Comparison of ENCODE assay signal across 1 cellular context in the genomic region with DNA sequence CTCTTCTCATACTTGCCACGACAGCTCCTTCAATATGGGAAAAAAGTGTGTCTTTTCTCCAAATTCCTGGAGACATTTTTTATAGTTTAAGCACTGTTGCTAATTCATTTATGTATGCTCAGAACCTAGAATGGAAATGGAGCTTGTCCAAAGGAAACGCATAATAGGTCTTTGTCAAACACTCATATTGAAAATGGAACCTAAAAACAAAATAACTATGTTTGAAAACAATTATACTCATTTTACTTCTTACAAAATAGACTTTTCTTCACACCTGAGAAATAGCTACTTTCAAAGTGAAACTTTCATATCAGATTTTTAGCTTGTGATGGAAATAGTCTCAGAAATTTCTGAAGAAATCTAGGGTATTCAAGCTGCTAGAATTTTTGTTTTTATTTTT.
TF ChIP-seq lines count a peak whose summit lies in the region.

No MANE protein-coding gene starts in this region.

TF ChIP-seq in GM12878, 131 proteins besides CTCF, POLR2A, EP300 and RAD21 (continued from another document and continues in another):
- TF ChIP-seq, protein P1, sequence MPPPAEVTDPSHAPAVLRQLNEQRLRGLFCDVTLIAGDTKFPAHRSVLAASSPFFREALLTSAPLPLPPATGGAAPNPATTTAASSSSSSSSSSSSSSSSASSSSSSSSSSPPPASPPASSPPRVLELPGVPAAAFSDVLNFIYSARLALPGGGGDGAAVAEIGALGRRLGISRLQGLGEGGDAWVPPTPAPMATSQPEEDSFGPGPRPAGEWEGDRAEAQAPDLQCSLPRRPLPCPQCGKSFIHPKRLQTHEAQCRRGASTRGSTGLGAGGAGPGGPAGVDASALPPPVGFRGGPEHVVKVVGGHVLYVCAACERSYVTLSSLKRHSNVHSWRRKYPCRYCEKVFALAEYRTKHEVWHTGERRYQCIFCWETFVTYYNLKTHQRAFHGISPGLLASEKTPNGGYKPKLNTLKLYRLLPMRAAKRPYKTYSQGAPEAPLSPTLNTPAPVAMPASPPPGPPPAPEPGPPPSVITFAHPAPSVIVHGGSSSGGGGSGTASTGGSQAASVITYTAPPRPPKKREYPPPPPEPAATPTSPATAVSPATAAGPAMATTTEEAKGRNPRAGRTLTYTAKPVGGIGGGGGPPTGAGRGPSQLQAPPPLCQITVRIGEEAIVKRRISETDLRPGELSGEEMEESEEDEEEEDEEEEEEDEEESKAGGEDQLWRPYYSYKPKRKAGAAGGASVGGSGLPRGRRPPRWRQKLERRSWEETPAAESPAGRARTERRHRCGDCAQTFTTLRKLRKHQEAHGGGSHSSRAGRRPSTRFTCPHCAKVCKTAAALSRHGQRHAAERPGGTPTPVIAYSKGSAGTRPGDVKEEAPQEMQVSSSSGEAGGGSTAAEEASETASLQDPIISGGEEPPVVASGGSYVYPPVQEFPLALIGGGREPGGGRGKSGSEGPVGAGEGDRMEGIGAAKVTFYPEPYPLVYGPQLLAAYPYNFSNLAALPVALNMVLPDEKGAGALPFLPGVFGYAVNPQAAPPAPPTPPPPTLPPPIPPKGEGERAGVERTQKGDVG (CRISPR knock-in tag; IDR thresholded peaks at IDR 0.05) = no peak
- TF ChIP-seq, protein P2, sequence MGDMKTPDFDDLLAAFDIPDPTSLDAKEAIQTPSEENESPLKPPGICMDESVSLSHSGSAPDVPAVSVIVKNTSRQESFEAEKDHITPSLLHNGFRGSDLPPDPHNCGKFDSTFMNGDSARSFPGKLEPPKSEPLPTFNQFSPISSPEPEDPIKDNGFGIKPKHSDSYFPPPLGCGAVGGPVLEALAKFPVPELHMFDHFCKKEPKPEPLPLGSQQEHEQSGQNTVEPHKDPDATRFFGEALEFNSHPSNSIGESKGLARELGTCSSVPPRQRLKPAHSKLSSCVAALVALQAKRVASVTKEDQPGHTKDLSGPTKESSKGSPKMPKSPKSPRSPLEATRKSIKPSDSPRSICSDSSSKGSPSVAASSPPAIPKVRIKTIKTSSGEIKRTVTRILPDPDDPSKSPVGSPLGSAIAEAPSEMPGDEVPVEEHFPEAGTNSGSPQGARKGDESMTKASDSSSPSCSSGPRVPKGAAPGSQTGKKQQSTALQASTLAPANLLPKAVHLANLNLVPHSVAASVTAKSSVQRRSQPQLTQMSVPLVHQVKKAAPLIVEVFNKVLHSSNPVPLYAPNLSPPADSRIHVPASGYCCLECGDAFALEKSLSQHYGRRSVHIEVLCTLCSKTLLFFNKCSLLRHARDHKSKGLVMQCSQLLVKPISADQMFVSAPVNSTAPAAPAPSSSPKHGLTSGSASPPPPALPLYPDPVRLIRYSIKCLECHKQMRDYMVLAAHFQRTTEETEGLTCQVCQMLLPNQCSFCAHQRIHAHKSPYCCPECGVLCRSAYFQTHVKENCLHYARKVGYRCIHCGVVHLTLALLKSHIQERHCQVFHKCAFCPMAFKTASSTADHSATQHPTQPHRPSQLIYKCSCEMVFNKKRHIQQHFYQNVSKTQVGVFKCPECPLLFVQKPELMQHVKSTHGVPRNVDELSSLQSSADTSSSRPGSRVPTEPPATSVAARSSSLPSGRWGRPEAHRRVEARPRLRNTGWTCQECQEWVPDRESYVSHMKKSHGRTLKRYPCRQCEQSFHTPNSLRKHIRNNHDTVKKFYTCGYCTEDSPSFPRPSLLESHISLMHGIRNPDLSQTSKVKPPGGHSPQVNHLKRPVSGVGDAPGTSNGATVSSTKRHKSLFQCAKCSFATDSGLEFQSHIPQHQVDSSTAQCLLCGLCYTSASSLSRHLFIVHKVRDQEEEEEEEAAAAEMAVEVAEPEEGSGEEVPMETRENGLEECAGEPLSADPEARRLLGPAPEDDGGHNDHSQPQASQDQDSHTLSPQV (IDR thresholded peaks at IDR 0.05) = no peak
- TF ChIP-seq, protein P3, sequence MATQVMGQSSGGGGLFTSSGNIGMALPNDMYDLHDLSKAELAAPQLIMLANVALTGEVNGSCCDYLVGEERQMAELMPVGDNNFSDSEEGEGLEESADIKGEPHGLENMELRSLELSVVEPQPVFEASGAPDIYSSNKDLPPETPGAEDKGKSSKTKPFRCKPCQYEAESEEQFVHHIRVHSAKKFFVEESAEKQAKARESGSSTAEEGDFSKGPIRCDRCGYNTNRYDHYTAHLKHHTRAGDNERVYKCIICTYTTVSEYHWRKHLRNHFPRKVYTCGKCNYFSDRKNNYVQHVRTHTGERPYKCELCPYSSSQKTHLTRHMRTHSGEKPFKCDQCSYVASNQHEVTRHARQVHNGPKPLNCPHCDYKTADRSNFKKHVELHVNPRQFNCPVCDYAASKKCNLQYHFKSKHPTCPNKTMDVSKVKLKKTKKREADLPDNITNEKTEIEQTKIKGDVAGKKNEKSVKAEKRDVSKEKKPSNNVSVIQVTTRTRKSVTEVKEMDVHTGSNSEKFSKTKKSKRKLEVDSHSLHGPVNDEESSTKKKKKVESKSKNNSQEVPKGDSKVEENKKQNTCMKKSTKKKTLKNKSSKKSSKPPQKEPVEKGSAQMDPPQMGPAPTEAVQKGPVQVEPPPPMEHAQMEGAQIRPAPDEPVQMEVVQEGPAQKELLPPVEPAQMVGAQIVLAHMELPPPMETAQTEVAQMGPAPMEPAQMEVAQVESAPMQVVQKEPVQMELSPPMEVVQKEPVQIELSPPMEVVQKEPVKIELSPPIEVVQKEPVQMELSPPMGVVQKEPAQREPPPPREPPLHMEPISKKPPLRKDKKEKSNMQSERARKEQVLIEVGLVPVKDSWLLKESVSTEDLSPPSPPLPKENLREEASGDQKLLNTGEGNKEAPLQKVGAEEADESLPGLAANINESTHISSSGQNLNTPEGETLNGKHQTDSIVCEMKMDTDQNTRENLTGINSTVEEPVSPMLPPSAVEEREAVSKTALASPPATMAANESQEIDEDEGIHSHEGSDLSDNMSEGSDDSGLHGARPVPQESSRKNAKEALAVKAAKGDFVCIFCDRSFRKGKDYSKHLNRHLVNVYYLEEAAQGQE (IDR thresholded peaks at IDR 0.05; ENCODE audit: low read depth, low read length) = no peak
- no peak for TF ChIP-seq KDM1A (IDR thresholded peaks at IDR 0.05; ENCODE audit: borderline replicate concordance)
- TF ChIP-seq HCFC1 (IDR thresholded peaks at IDR 0.05; ENCODE audit: low read length) = no peak
- TF ChIP-seq, protein P4, sequence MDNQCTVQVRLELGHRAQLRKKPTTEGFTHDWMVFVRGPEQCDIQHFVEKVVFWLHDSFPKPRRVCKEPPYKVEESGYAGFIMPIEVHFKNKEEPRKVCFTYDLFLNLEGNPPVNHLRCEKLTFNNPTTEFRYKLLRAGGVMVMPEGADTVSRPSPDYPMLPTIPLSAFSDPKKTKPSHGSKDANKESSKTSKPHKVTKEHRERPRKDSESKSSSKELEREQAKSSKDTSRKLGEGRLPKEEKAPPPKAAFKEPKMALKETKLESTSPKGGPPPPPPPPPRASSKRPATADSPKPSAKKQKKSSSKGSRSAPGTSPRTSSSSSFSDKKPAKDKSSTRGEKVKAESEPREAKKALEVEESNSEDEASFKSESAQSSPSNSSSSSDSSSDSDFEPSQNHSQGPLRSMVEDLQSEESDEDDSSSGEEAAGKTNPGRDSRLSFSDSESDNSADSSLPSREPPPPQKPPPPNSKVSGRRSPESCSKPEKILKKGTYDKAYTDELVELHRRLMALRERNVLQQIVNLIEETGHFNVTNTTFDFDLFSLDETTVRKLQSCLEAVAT (IDR thresholded peaks at IDR 0.05) = no peak
- peak; percentile 76 for TF ChIP-seq NFIC (IDR thresholded peaks at IDR 0.05; ENCODE audit: low read depth, low read length)
- TF ChIP-seq IKZF2 (IDR thresholded peaks at IDR 0.05) = peak in 1 of 2 experiments; percentile 38; a peak in 3 of 4 replicates
- no peak for TF ChIP-seq EZH2 (IDR thresholded peaks at IDR 0.05; ENCODE audit: borderline replicate concordance, control insufficient read depth, low read depth, low read length)
- TF ChIP-seq POLR2AphosphoS5 (IDR thresholded peaks at IDR 0.05; ENCODE audit: low read length) = no peak
- no peak for TF ChIP-seq CEBPB (IDR thresholded peaks at IDR 0.05; ENCODE audit: borderline replicate concordance in 1 of 2, low read depth in 2 of 2, low read length in 2 of 2)
- TF ChIP-seq SMAD5 (IDR thresholded peaks at IDR 0.05; ENCODE audit: low read depth) = no peak
- TF ChIP-seq, protein P5, sequence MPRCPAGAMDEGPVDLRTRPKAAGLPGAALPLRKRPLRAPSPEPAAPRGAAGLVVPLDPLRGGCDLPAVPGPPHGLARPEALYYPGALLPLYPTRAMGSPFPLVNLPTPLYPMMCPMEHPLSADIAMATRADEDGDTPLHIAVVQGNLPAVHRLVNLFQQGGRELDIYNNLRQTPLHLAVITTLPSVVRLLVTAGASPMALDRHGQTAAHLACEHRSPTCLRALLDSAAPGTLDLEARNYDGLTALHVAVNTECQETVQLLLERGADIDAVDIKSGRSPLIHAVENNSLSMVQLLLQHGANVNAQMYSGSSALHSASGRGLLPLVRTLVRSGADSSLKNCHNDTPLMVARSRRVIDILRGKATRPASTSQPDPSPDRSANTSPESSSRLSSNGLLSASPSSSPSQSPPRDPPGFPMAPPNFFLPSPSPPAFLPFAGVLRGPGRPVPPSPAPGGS (IDR thresholded peaks at IDR 0.05; ENCODE audit: borderline replicate concordance, insufficient read depth, low read depth, low read length, poor library complexity, severe bottlenecking) = no peak
- TF ChIP-seq, protein P6, sequence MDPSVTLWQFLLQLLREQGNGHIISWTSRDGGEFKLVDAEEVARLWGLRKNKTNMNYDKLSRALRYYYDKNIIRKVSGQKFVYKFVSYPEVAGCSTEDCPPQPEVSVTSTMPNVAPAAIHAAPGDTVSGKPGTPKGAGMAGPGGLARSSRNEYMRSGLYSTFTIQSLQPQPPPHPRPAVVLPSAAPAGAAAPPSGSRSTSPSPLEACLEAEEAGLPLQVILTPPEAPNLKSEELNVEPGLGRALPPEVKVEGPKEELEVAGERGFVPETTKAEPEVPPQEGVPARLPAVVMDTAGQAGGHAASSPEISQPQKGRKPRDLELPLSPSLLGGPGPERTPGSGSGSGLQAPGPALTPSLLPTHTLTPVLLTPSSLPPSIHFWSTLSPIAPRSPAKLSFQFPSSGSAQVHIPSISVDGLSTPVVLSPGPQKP (IDR thresholded peaks at IDR 0.05; ENCODE audit: low read depth, low read length) = no peak
- no peak for TF ChIP-seq NBN (IDR thresholded peaks at IDR 0.05)
- no peak for TF ChIP-seq FOS (IDR thresholded peaks at IDR 0.05; ENCODE audit: borderline replicate concordance, extremely low read depth, insufficient read length)
- TF ChIP-seq, protein P7, sequence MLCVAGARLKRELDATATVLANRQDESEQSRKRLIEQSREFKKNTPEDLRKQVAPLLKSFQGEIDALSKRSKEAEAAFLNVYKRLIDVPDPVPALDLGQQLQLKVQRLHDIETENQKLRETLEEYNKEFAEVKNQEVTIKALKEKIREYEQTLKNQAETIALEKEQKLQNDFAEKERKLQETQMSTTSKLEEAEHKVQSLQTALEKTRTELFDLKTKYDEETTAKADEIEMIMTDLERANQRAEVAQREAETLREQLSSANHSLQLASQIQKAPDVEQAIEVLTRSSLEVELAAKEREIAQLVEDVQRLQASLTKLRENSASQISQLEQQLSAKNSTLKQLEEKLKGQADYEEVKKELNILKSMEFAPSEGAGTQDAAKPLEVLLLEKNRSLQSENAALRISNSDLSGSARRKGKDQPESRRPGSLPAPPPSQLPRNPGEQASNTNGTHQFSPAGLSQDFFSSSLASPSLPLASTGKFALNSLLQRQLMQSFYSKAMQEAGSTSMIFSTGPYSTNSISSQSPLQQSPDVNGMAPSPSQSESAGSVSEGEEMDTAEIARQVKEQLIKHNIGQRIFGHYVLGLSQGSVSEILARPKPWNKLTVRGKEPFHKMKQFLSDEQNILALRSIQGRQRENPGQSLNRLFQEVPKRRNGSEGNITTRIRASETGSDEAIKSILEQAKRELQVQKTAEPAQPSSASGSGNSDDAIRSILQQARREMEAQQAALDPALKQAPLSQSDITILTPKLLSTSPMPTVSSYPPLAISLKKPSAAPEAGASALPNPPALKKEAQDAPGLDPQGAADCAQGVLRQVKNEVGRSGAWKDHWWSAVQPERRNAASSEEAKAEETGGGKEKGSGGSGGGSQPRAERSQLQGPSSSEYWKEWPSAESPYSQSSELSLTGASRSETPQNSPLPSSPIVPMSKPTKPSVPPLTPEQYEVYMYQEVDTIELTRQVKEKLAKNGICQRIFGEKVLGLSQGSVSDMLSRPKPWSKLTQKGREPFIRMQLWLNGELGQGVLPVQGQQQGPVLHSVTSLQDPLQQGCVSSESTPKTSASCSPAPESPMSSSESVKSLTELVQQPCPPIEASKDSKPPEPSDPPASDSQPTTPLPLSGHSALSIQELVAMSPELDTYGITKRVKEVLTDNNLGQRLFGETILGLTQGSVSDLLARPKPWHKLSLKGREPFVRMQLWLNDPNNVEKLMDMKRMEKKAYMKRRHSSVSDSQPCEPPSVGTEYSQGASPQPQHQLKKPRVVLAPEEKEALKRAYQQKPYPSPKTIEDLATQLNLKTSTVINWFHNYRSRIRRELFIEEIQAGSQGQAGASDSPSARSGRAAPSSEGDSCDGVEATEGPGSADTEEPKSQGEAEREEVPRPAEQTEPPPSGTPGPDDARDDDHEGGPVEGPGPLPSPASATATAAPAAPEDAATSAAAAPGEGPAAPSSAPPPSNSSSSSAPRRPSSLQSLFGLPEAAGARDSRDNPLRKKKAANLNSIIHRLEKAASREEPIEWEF (IDR thresholded peaks at IDR 0.05; ENCODE audit: insufficient replicate concordance, low read depth, low read length) = no peak
- TF ChIP-seq, protein P8, sequence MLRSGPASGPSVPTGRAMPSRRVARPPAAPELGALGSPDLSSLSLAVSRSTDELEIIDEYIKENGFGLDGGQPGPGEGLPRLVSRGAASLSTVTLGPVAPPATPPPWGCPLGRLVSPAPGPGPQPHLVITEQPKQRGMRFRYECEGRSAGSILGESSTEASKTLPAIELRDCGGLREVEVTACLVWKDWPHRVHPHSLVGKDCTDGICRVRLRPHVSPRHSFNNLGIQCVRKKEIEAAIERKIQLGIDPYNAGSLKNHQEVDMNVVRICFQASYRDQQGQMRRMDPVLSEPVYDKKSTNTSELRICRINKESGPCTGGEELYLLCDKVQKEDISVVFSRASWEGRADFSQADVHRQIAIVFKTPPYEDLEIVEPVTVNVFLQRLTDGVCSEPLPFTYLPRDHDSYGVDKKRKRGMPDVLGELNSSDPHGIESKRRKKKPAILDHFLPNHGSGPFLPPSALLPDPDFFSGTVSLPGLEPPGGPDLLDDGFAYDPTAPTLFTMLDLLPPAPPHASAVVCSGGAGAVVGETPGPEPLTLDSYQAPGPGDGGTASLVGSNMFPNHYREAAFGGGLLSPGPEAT (IDR thresholded peaks at IDR 0.05; ENCODE audit: low read depth) = peak; percentile 70; the same call in 1 of the 2 replicates
- TF ChIP-seq EGR1 (IDR thresholded peaks at IDR 0.05; ENCODE audit: borderline replicate concordance in 1 of 2, low read depth in 2 of 2, low read length in 2 of 2) = no peak
- TF ChIP-seq STAT1 (conservative IDR thresholded peaks at IDR 0.05) = no peak
- no peak for TF ChIP-seq CHD4 (IDR thresholded peaks at IDR 0.05)
- TF ChIP-seq, protein P9, sequence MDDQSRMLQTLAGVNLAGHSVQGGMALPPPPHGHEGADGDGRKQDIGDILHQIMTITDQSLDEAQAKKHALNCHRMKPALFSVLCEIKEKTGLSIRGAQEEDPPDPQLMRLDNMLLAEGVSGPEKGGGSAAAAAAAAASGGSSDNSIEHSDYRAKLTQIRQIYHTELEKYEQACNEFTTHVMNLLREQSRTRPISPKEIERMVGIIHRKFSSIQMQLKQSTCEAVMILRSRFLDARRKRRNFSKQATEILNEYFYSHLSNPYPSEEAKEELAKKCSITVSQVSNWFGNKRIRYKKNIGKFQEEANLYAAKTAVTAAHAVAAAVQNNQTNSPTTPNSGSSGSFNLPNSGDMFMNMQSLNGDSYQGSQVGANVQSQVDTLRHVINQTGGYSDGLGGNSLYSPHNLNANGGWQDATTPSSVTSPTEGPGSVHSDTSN (IDR thresholded peaks at IDR 0.05; ENCODE audit: insufficient replicate concordance, low read depth, low read length) = no peak
- peak; percentile 69 for TF ChIP-seq ATF7 (IDR thresholded peaks at IDR 0.05; ENCODE audit: low read depth)
- no peak for TF ChIP-seq MEF2B (IDR thresholded peaks at IDR 0.05; ENCODE audit: partially characterized antibody, poor library complexity, severe bottlenecking)
- TF ChIP-seq BHLHE40 (IDR thresholded peaks at IDR 0.05; ENCODE audit: borderline replicate concordance in 1 of 2, low read depth in 2 of 2, low read length in 1 of 2) = no peak
